2 cellular contexts compared by ENCODE assay signal in genomic region chr2:55026202-55026601, GRCh38.
TF ChIP-seq lines count a peak whose summit lies in the region.

No MANE protein-coding gene starts in this region.

TF ChIP-seq in K562, 482 proteins besides CTCF, POLR2A, EP300 and RAD21 (continued from another document):
- no peak for TF ChIP-seq THRA (IDR thresholded peaks at IDR 0.05)
- TF ChIP-seq CEBPB (tag; IDR thresholded peaks at IDR 0.05): peak; percentile 41
- no peak for TF ChIP-seq CEBPG (CRISPR knock-in tag; IDR thresholded peaks at IDR 0.05)
- 0 out of 4 replicates have a peak, but pooled peaks have one; percentile 19 to 33 for TF ChIP-seq CEBPG (tag; conservative IDR thresholded peaks at IDR 0.05 in 1 of 2, IDR thresholded peaks at IDR 0.05 in 1 of 2)
- no peak for TF ChIP-seq SMAD4 (CRISPR knock-in tag; conservative IDR thresholded peaks at IDR 0.05)

TF ChIP-seq in liver, 16 proteins besides CTCF, POLR2A, EP300 and RAD21 (continued from another document):
- peak; percentile 13 for TF ChIP-seq ATF3 (IDR thresholded peaks at IDR 0.05)
TF ChIP-seq in liver: peak in this region for 2.
